ENCODE assay signal across 24 cellular contexts in the genomic region with DNA sequence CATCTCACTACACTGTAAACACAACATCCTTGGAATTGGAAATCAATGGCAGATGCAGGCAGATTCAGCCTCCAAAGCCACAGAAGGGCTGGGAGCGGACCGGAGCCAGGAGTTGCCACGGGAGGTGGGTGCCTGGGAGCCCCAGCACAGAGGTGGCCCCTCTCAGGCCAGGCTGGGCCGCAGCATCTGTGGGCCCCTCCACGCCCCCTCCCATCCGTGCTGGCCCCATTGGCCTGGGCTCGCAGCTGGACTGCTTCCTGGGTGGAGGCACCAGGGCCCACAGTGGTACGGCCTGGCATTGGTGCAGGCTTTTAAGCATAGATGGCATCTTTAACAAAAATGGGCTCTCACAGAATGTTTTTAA.
DNase-seq lines count a peak whose midpoint lies in the region; ATAC-seq and TF ChIP-seq lines count a peak whose summit lies in the region.
"Had no signal": no experiment of that assay in that cellular context is flagged by ENCODE, and none has a peak within 500 bp of the region (broad histone marks: within the 10 kb centered on the region; RNA-seq: fewer than 3 reads in every experiment).

No MANE protein-coding gene starts in this region.

- ATAC-seq in Right ventricle myocardium superior (ENCODE audit: poor library complexity) (no peak), Right ventricle myocardium inferior (no peak), lower lobe of right lung (peak in 1 of 2 donors; percentile 20)
- ATAC-seq in stimulated activated naive CD8-positive, alpha-beta T cell treated with anti-CD3 and anti-CD28 coated beads, Interleukin-15, Interleukin-2, amounts not matched to agents 100 U/mL and 50 U/mL, for 24 hours = no peak
- ATAC-seq: A549; activated T-cell treated with anti-CD3 and anti-CD28 coated beads, Interleukin-2, amount 50 U/mL, for 72 hours; left colon; pancreas; T-helper 17 cell had no signal

- no peak overlapping the region for H3K9ac ChIP-seq in mammary epithelial cell (ENCODE audit: insufficient read depth, low read length)
- H3K9ac ChIP-seq in stomach smooth muscle (ENCODE audit: low read length in 2 of 2) = no peak overlapping the region

- CTCF ChIA-PET in mammary epithelial cell (lab: Charles Lee; ENCODE audit: low non-redundant PET) = interaction anchor here (0.6 kb wide), 1 partner anchor 54 kb away, joined by 3 read pairs; no protein-coding TSS in a partner anchor

- no peaks in the 10 kb centered on the region for H4K20me1 ChIP-seq in mammary epithelial cell (ENCODE audit: insufficient read depth, low read length)

- intact Hi-C loops in Right ventricle myocardium superior (cut with DNase I) (no loop called here), Right ventricle myocardium inferior (cut with DNase I) (no loop called here), mammary epithelial cell (cut with micrococcal nuclease) (no loop called here), lower lobe of right lung (cut with DNase I) (no loop called here)

- TSS peak; percentile 90 for BruUV-seq in mammary epithelial cell (replicated peaks; lab: Mats Ljungman, UMichigan)

- H3K36me3 ChIP-seq in mammary epithelial cell (ENCODE audit: insufficient read depth, low read length) = no peaks in the 10 kb centered on the region
- no peaks in the 10 kb centered on the region for H3K36me3 ChIP-seq in lower lobe of right lung
- no peaks in the 10 kb centered on the region for H3K36me3 ChIP-seq in stomach smooth muscle (ENCODE audit: control insufficient read depth in 2 of 2, insufficient read depth in 2 of 2, low read length in 2 of 2)
- H3K36me3 ChIP-seq: heart right ventricle, pancreas, Peyer's patch, vagina had no signal

- no peaks in the 10 kb centered on the region for H3K79me2 ChIP-seq in mammary epithelial cell (ENCODE audit: insufficient read depth, low read length)

- H3K9me3 ChIP-seq in mammary epithelial cell (replicated peaks; ENCODE audit: insufficient read depth, low read length) (peaks cover 10% of the 10 kb centered on the region), lower lobe of right lung (no peaks in the 10 kb centered on the region), stomach smooth muscle (ENCODE audit: control insufficient read depth in 2 of 2, low read length in 2 of 2) (no peaks in the 10 kb centered on the region)
- H3K9me3 ChIP-seq: A549, Caco-2, pancreas, Peyer's patch, vagina had no signal

- H3K27ac ChIP-seq in mammary epithelial cell (ENCODE audit: insufficient read depth, low read depth, low read length) (no peak overlapping the region), lower lobe of right lung (peak overlapping the region; percentile 57), stomach smooth muscle (ENCODE audit: low read length) (peak overlapping the region; percentile 41)
- H3K27ac ChIP-seq: A549, pancreas, Peyer's patch, SK-N-MC, vagina had no signal

- H3K4me1 ChIP-seq in mammary epithelial cell (ENCODE audit: insufficient read depth, low read length) (peaks cover 35% of the 10 kb centered on the region), lower lobe of right lung (no peaks in the 10 kb centered on the region), stomach smooth muscle (ENCODE audit: control insufficient read depth, insufficient read depth, low read length) (peaks cover 43% of the 10 kb centered on the region)
- H3K4me1 ChIP-seq: Caco-2, pancreas, Peyer's patch had no signal

- no peak overlapping the region for H3K4me3 ChIP-seq in mammary epithelial cell (replicated peaks in 1 of 3; ENCODE audit: insufficient read depth in 1 of 3, low read depth in 2 of 3, low read length in 3 of 3)
- H3K4me3 ChIP-seq in lower lobe of right lung = no peak overlapping the region
- no peak overlapping the region for H3K4me3 ChIP-seq in stomach smooth muscle (ENCODE audit: low read length in 2 of 2)
- H3K4me3 ChIP-seq: A549, heart right ventricle, pancreas, Peyer's patch, SK-N-MC, vagina had no signal

- peak; percentile 31 for DNase-seq in Right ventricle myocardium superior
- no peak for DNase-seq in Right ventricle myocardium inferior (ENCODE audit: missing footprints)
- peak; percentile 23 for DNase-seq in mammary epithelial cell
- DNase-seq in lower lobe of right lung = peak; percentile 27
- no peak for DNase-seq in NCI-H1436 treated with DMSO at 0.1 percent for 48 hours (lab: John Stamatoyannopoulos, UW)
- no peak for DNase-seq in SK-N-DZ (ENCODE audit: low spot score)
- no peak for DNase-seq in stimulated activated naive CD8-positive, alpha-beta T cell treated with anti-CD3 and anti-CD28 coated beads, Interleukin-15, Interleukin-2, amounts not matched to agents 100 U/mL and 50 U/mL, for 24 hours
- DNase-seq: activated CD4-positive, alpha-beta T cell treated with anti-CD3 and anti-CD28 coated beads for 48 hours; Caco-2; DMS79 treated with DMSO at 0.1 percent for 48 hours; Kasumi-1; left colon; NCI-H1694 treated with DMSO at 0.1 percent for 48 hours; NCI-H2171 treated with DMSO at 0.1 percent for 48 hours; NCI-H524 treated with DMSO at 0.1 percent for 48 hours had no signal

- peak overlapping the region; percentile 69 for H2AFZ ChIP-seq in mammary epithelial cell (ENCODE audit: low read depth, low read length)

- in situ Hi-C loops in mammary epithelial cell (cut with MboI; ENCODE audit: low sequenced_read_pairs in 2 of 2) = no loop called here

- peak overlapping the region; percentile 52 for H3K4me2 ChIP-seq in mammary epithelial cell (ENCODE audit: insufficient read depth, low read depth, low read length)
- H3K4me2 ChIP-seq: A549 had no signal

- WGBS in mammary epithelial cell (ENCODE audit: low coverage, missing lambda C conversion rate) = 33% methylated on average over 8 of the region's 8 CpGs

- H3K27me3 ChIP-seq in mammary epithelial cell (ENCODE audit: insufficient read depth, low read length) (no peaks in the 10 kb centered on the region), lower lobe of right lung (ENCODE audit: low read depth) (no peaks in the 10 kb centered on the region), stomach smooth muscle (ENCODE audit: control insufficient read depth in 1 of 2, insufficient read depth in 2 of 2, low read length in 2 of 2) (no peaks in the 10 kb centered on the region)
- H3K27me3 ChIP-seq: heart right ventricle, pancreas, Peyer's patch, vagina had no signal

- TF ChIP-seq CTCF in mammary epithelial cell (conservative IDR thresholded peaks at IDR 0.05 in 1 of 2, IDR thresholded peaks at IDR 0.05 in 1 of 2; ENCODE audit: extremely low read depth in 1 of 2, insufficient read depth in 1 of 2, low read depth in 1 of 2, low read length in 2 of 2) = no peak
- TF ChIP-seq CTCF in lower lobe of right lung (IDR thresholded peaks at IDR 0.05) = no peak

- dilution Hi-C loops in mammary epithelial cell (cut with HindIII; ENCODE audit: low sequenced_read_pairs) = no loop called here

Comparison
In these comparisons a context has a peak if more than half of its experiments do, and no peak if none do; other contexts are left out.
1. DNase-seq: peak in Right ventricle myocardium superior (single experiment), mammary epithelial cell (single experiment) and lower lobe of right lung (single experiment); none in Right ventricle myocardium inferior (single experiment), NCI-H1436 treated with DMSO at 0.1 percent for 48 hours (single experiment), SK-N-DZ (single experiment) and stimulated activated naive CD8-positive, alpha-beta T cell treated with anti-CD3 and anti-CD28 coated beads, Interleukin-15, Interleukin-2, amounts not matched to agents 100 U/mL and 50 U/mL, for 24 hours (single experiment).